In genomic region chr16:56632160-56632847, GRCh38 we compare ENCODE assay signal across 8 cellular contexts. TPM values are rescaled to one million over a fixed set of nuclear protein-coding genes. Genes with fewer than 3 reads are reported as not detected.
DNase-seq lines count a peak whose midpoint lies in the region; ATAC-seq and TF ChIP-seq lines count a peak whose summit lies in the region.

Gene MT1M (plus strand): TSS chr16:56632659. CDS start chr16:56632732, 73 bp downstream.

- H3K9me3 Mint-ChIP-seq in CD4-positive, alpha-beta memory T cell = no peaks in the 10 kb centered on the region
- H3K9me3 Mint-ChIP-seq in activated CD4-positive, alpha-beta memory T cell treated with anti-CD3 and anti-CD28 coated beads for 36 hours = no peaks in the 10 kb centered on the region

- no peaks in the 10 kb centered on the region for H3K36me3 Mint-ChIP-seq in CD4-positive, alpha-beta memory T cell
- H3K36me3 Mint-ChIP-seq in activated CD4-positive, alpha-beta memory T cell treated with anti-CD3 and anti-CD28 coated beads for 36 hours = no peaks in the 10 kb centered on the region

- 8% methylated on average over 4 of the region's 61 CpGs; no CpG with 5 or more reads in 1 of the 2 donors for WGBS in gastroesophageal sphincter (ENCODE audit: low coverage in 1 of 2), 2 donors

- peak in 1 of 4 experiments; percentile 14 for TF ChIP-seq CTCF in gastroesophageal sphincter (IDR thresholded peaks at IDR 0.05)

- H3K4me3 ChIP-seq in CD4-positive, alpha-beta memory T cell (ENCODE audit: low read length in 2 of 2) = no peak within 1 kb of the TSS
- peak within 1 kb of the TSS; percentile 26 to 53 for H3K4me3 ChIP-seq in gastroesophageal sphincter

- no peak for TF ChIP-seq EP300 in gastroesophageal sphincter (IDR thresholded peaks at IDR 0.05)

- peaks cover 9 to 46% (median 18%) of the 10 kb centered on the region in 4 donors for H3K4me1 Mint-ChIP-seq in CD4-positive, alpha-beta memory T cell
- H3K4me1 Mint-ChIP-seq in activated CD4-positive, alpha-beta memory T cell treated with anti-CD3 and anti-CD28 coated beads for 36 hours (ENCODE audit: low read depth) = peaks cover 19% of the 10 kb centered on the region

- CTCF ChIA-PET in CD4-positive, alpha-beta memory T cell (lab: Charles Lee; ENCODE audit: partially characterized antibody) = no interaction called here
- CTCF ChIA-PET in activated CD4-positive, alpha-beta memory T cell treated with anti-CD3 and anti-CD28 coated beads for 36 hours (lab: Charles Lee) = no interaction called here

- peaks cover 47 to 68% of the 10 kb centered on the region in 2 donors for H3K27me3 Mint-ChIP-seq in CD4-positive, alpha-beta memory T cell
- peaks cover 70% of the 10 kb centered on the region for H3K27me3 Mint-ChIP-seq in activated CD4-positive, alpha-beta memory T cell treated with anti-CD3 and anti-CD28 coated beads for 36 hours

- no peak within 1 kb of the TSS for H3K27ac Mint-ChIP-seq in CD4-positive, alpha-beta memory T cell
- H3K27ac Mint-ChIP-seq in activated CD4-positive, alpha-beta memory T cell treated with anti-CD3 and anti-CD28 coated beads for 36 hours = no peak within 1 kb of the TSS

- H3K36me3 ChIP-seq in CD4-positive, alpha-beta memory T cell (ENCODE audit: insufficient read depth, low read length) = no peaks in the 10 kb centered on the region
- H3K36me3 ChIP-seq in gastroesophageal sphincter = no peaks in the 10 kb centered on the region

- peak; percentile 43 to 68 for TF ChIP-seq POLR2A in gastroesophageal sphincter (IDR thresholded peaks at IDR 0.05)

- H3K4me1 ChIP-seq in CD4-positive, alpha-beta memory T cell (ENCODE audit: insufficient read depth, low read length) = peaks cover 24% of the 10 kb centered on the region
- peaks cover 0 to 34% (median 8%) of the 10 kb centered on the region in 3 donors for H3K4me1 ChIP-seq in gastroesophageal sphincter

- DNase-seq in CD4-positive, alpha-beta memory T cell = no peak
- DNase-seq in activated CD4-positive, alpha-beta memory T cell treated with anti-CD3 and anti-CD28 coated beads for 36 hours = no peak
- peak in 37 of 56 donors; percentile 19 to 77 (median 49) for DNase-seq in nucleus accumbens (lab: John Stamatoyannopoulos, UW)

- peak; percentile 82 for ATAC-seq in gastroesophageal sphincter
- no peak for ATAC-seq in GM18909 (IDR thresholded peaks at IDR 0.05; ENCODE audit: poor library complexity, unreplicated experiment)
- ATAC-seq in GM18867 (IDR thresholded peaks at IDR 0.05; ENCODE audit: unreplicated experiment) = no peak
- ATAC-seq in HG03378 (IDR thresholded peaks at IDR 0.05; ENCODE audit: unreplicated experiment) = no peak
- no peak for ATAC-seq in GM21723 (IDR thresholded peaks at IDR 0.05; ENCODE audit: unreplicated experiment)

- POLR2A ChIA-PET in CD4-positive, alpha-beta memory T cell (lab: Charles Lee; ENCODE audit: partially characterized antibody) = no interaction called here
- POLR2A ChIA-PET in activated CD4-positive, alpha-beta memory T cell treated with anti-CD3 and anti-CD28 coated beads for 36 hours (lab: Charles Lee) = no interaction called here

- H3K9me3 ChIP-seq in CD4-positive, alpha-beta memory T cell (ENCODE audit: control insufficient read depth in 1 of 2, low read length in 2 of 2) = no peaks in the 10 kb centered on the region
- no peaks in the 10 kb centered on the region for H3K9me3 ChIP-seq in gastroesophageal sphincter

- intact Hi-C loops in CD4-positive, alpha-beta memory T cell (cut with micrococcal nuclease) = no loop called here
- intact Hi-C loops in activated CD4-positive, alpha-beta memory T cell treated with anti-CD3 and anti-CD28 coated beads for 36 hours (cut with micrococcal nuclease) = no loop called here

- peak within 1 kb of the TSS; percentile 55 to 82 (median 70) for H3K4me3 Mint-ChIP-seq in CD4-positive, alpha-beta memory T cell
- H3K4me3 Mint-ChIP-seq in activated CD4-positive, alpha-beta memory T cell treated with anti-CD3 and anti-CD28 coated beads for 36 hours = peak within 1 kb of the TSS; percentile 30

- peaks cover 35% of the 10 kb centered on the region for H3K27me3 ChIP-seq in CD4-positive, alpha-beta memory T cell (ENCODE audit: insufficient read depth, low read length)
- peaks cover 48% of the 10 kb centered on the region for H3K27me3 ChIP-seq in gastroesophageal sphincter

- H3K27ac ChIP-seq in CD4-positive, alpha-beta memory T cell (ENCODE audit: low read depth, low read length) = no peak within 1 kb of the TSS
- H3K27ac ChIP-seq in gastroesophageal sphincter = peak within 1 kb of the TSS in 3 of 4 donors; percentile 77 to 81 (median 79)

RNA-seq across cellular contexts. Expression of gene MT1M, which starts in this region (rescaled TPM):
- total RNA-seq in CD4-positive, alpha-beta memory T cell = not detected
- not detected for polyA plus RNA-seq in CD4-positive, alpha-beta memory T cell
- total RNA-seq in activated CD4-positive, alpha-beta memory T cell treated with anti-CD3 and anti-CD28 coated beads for 36 hours = not detected
- 10 to 100 TPM in 2 of 4 donors, 1 to 10 TPM in 2; 2.6 to 36.9 (median 6.9) TPM for total RNA-seq in gastroesophageal sphincter

Comparison
In these comparisons a context has a peak if more than half of its experiments do, and no peak if none do; other contexts are left out.
1. DNase-seq: peak in nucleus accumbens (37 of 56); none in CD4-positive, alpha-beta memory T cell (0 of 5) and activated CD4-positive, alpha-beta memory T cell treated with anti-CD3 and anti-CD28 coated beads for 36 hours (single experiment).
2. H3K4me3 ChIP-seq: peak in gastroesophageal sphincter (2 of 2); none in CD4-positive, alpha-beta memory T cell (0 of 2).